18 cellular contexts compared by ENCODE assay signal in genomic region chr4:88446124-88446523, GRCh38. TPM values are rescaled to one million over a fixed set of nuclear protein-coding genes. Genes with fewer than 3 reads are reported as not detected.
DNase-seq lines count a peak whose midpoint lies in the region; ATAC-seq, FAIRE-seq and TF ChIP-seq lines count a peak whose summit lies in the region.
"Had no signal": no experiment of that assay in that cellular context is flagged by ENCODE, and none has a peak within 500 bp of the region (broad histone marks: within the 10 kb centered on the region; RNA-seq: fewer than 3 reads in every experiment).

No MANE protein-coding gene starts in this region.

- H3K27ac ChIP-seq in RWPE1 (no peak overlapping the region), keratinocyte (ENCODE audit: control insufficient read depth, insufficient read depth, low read length) (no peak overlapping the region)
- no peak overlapping the region for H3K27ac ChIP-seq in CD8-positive, alpha-beta memory T cell (ENCODE audit: low read depth, low read length)
- H3K27ac ChIP-seq: A549, C4-2B had no signal

- POLR2A ChIA-PET in RWPE1 (lab: Yijun Ruan, JAX; ENCODE audit: low non-redundant PET): no interaction called here
- POLR2A ChIA-PET in CD8-positive, alpha-beta memory T cell (lab: Charles Lee): no interaction called here

- no peaks in the 10 kb centered on the region for H3K9me3 Mint-ChIP-seq in CD8-positive, alpha-beta memory T cell

- no peak overlapping the region for H3K4me3 ChIP-seq in cardiac fibroblast (replicated peaks in 1 of 2; ENCODE audit: low read depth in 2 of 2, low read length in 2 of 2)
- H3K4me3 ChIP-seq in keratinocyte (ENCODE audit: control insufficient read depth in 2 of 3, extremely low read depth in 1 of 3, insufficient read depth in 2 of 3, low read depth in 1 of 3, low read length in 3 of 3): no peak overlapping the region
- H3K4me3 ChIP-seq in CD8-positive, alpha-beta memory T cell (ENCODE audit: low read length): no peak overlapping the region
- H3K4me3 ChIP-seq: A549, K562 had no signal

- no peaks in the 10 kb centered on the region for H3K79me2 ChIP-seq in keratinocyte (ENCODE audit: control insufficient read depth, insufficient read depth, low read length)

- ATAC-seq in HG03342 (IDR thresholded peaks at IDR 0.05; ENCODE audit: unreplicated experiment): no peak
- ATAC-seq: A549, K562, Panc1, SK-N-SH treated with all-trans-retinoic acid at 6 μM for 48 hours had no signal

- H3K27ac Mint-ChIP-seq in CD8-positive, alpha-beta memory T cell: peak overlapping the region in 3 of 8 donors; percentile 11 to 75 (median 52)

- H3K36me3 Mint-ChIP-seq in CD8-positive, alpha-beta memory T cell: peaks cover 7 to 19% (median 10%) of the 10 kb centered on the region in 3 donors

- H3K27me3 Mint-ChIP-seq in CD8-positive, alpha-beta memory T cell: no peaks in the 10 kb centered on the region

- TF ChIP-seq CTCF in RWPE1 (conservative IDR thresholded peaks at IDR 0.05; ENCODE audit: low read depth) (no peak), cardiac fibroblast (IDR thresholded peaks at IDR 0.05; ENCODE audit: low read depth, low read length) (no peak), keratinocyte (optimal IDR thresholded peaks at IDR 0.05 in 1 of 3, IDR thresholded peaks at IDR 0.05 in 1 of 3, conservative IDR thresholded peaks at IDR 0.05 in 1 of 3; ENCODE audit: extremely low read depth in 1 of 3, insufficient read depth in 2 of 3, low read length in 3 of 3) (no peak)

- no peaks in the 10 kb centered on the region for H3K9me3 ChIP-seq in keratinocyte (ENCODE audit: control insufficient read depth, low read depth, low read length)
- no peaks in the 10 kb centered on the region for H3K9me3 ChIP-seq in CD8-positive, alpha-beta memory T cell (ENCODE audit: low read length)
- H3K9me3 ChIP-seq: A549 had no signal

- no peak overlapping the region for H3K4me3 Mint-ChIP-seq in CD8-positive, alpha-beta memory T cell

- no peaks in the 10 kb centered on the region for H3K27me3 ChIP-seq in keratinocyte (ENCODE audit: control insufficient read depth, extremely low read depth, insufficient read depth, low read length)
- no peaks in the 10 kb centered on the region for H3K27me3 ChIP-seq in CD8-positive, alpha-beta memory T cell (ENCODE audit: insufficient read depth, low read length, poor library complexity, severe bottlenecking)

- H3K36me3 ChIP-seq in keratinocyte (ENCODE audit: control insufficient read depth in 2 of 2, extremely low read depth in 1 of 2, insufficient read depth in 2 of 2, low read length in 2 of 2): peaks cover 0 to 3% of the 10 kb centered on the region in 2 experiments
- H3K36me3 ChIP-seq in CD8-positive, alpha-beta memory T cell (ENCODE audit: insufficient read depth, low read length): no peaks in the 10 kb centered on the region

- CTCF ChIA-PET in RWPE1 (lab: Yijun Ruan, JAX): interaction anchor here (0.6 to 0.9 kb wide), 2 partner anchors 25 to 689 kb away, joined by 3 to 9 read pairs; no protein-coding TSS in a partner anchor
- CTCF ChIA-PET in CD8-positive, alpha-beta memory T cell (lab: Charles Lee): interaction anchor here (1.2 to 1.4 kb wide), 2 partner anchors 9 to 69 kb away, joined by 3 to 4 read pairs; no protein-coding TSS in a partner anchor

- peaks cover 0 to 3% (median under 1%) of the 10 kb centered on the region in 3 donors for H3K4me1 Mint-ChIP-seq in CD8-positive, alpha-beta memory T cell

- no peaks in the 10 kb centered on the region for H4K20me1 ChIP-seq in keratinocyte (ENCODE audit: control insufficient read depth, extremely low read depth, insufficient read depth, low read length)

- DNase-seq in ELR (ENCODE audit: low read depth) (peak; percentile 21), RWPE1 (ENCODE audit: low spot score) (peak; percentile 20), cardiac fibroblast (ENCODE audit: low read depth in 2 of 2) (peak; percentile 20 to 22), keratinocyte (ENCODE audit: low read depth, low spot score) (no peak), DMS 273 treated with DMSO at 0.1 percent for 48 hours (lab: John Stamatoyannopoulos, UW) (no peak), KG1 (lab: John Stamatoyannopoulos, UW) (no peak)
- DNase-seq in CD8-positive, alpha-beta memory T cell: no peak
- DNase-seq: HCEC 1CT, NCI-H1436 treated with DMSO at 0.1 percent for 48 hours, NCI-H2029 treated with DMSO at 0.1 percent for 48 hours, NCI-H510A treated with DMSO at 0.1 percent for 48 hours, SHP77 had no signal

- no peak overlapping the region for H3K9ac ChIP-seq in keratinocyte (ENCODE audit: control insufficient read depth, extremely low read depth, insufficient read depth, low read length)

- peaks cover 35% of the 10 kb centered on the region for H3K4me1 ChIP-seq in keratinocyte (ENCODE audit: control insufficient read depth, extremely low read depth, insufficient read depth, low read length)
- H3K4me1 ChIP-seq in CD8-positive, alpha-beta memory T cell (ENCODE audit: insufficient read depth, low read length): no peaks in the 10 kb centered on the region
- H3K4me1 ChIP-seq: A549 had no signal

- peaks cover 3% of the 10 kb centered on the region for H3K9me1 ChIP-seq in keratinocyte (ENCODE audit: control insufficient read depth, extremely low read depth, insufficient read depth, low read length)

- dilution Hi-C loops in keratinocyte (cut with MboI; ENCODE audit: extremely low pct_ligation_motif_present, low sequenced_read_pairs): no loop called here

- FAIRE-seq in keratinocyte (lab: Jason Lieb, UNC): peak; percentile 86
- FAIRE-seq: A549, K562 had no signal

- H2AFZ ChIP-seq in keratinocyte (ENCODE audit: control insufficient read depth, low read length): no peak overlapping the region

- H3K4me2 ChIP-seq in keratinocyte (ENCODE audit: control insufficient read depth, extremely low read depth, insufficient read depth, low read depth, low read length): no peak overlapping the region
- H3K4me2 ChIP-seq: A549 had no signal

RNA-seq across cellular contexts. Expression of gene HERC5, which starts 10.8 kb away (rescaled TPM):
- polyA plus RNA-seq in keratinocyte: 1.8 to 3.4 TPM (median 2.7 TPM) in 3 replicates
- 0.54 TPM for polyA plus RNA-seq in keratinocyte (2011; ENCODE audit: low read depth)
- polyA plus RNA-seq in keratinocyte (2011; cell fraction: cytosol; rRNA removed): 1.4 and 2.6 TPM in 2 replicates
- 1.6 and 2.3 TPM in 2 replicates for polyA plus RNA-seq in keratinocyte (2011; cell fraction: nucleus; rRNA removed)
- polyA plus RNA-seq in keratinocyte (2012; ENCODE audit: low replicate concordance): 0.52 and 3.4 TPM in 2 replicates
- polyA minus RNA-seq in keratinocyte: 0.59 to 4.0 TPM (median 2.2 TPM) in 3 replicates
- polyA minus RNA-seq in keratinocyte (2011; cell fraction: cytosol; rRNA and poly(A)+ RNA removed): 1.2 TPM
- polyA minus RNA-seq in keratinocyte (2011; cell fraction: nucleus; rRNA and poly(A)+ RNA removed): 1.3 and 2.2 TPM in 2 replicates
- 1 to 10 TPM; 7.0 to 8.3 TPM for total RNA-seq in CD8-positive, alpha-beta memory T cell
- 14.3 TPM for polyA plus RNA-seq in CD8-positive, alpha-beta memory T cell
- polyA plus RNA-seq: K562 had no signal

Comparison
In these comparisons a context has a peak if more than half of its experiments do, and no peak if none do; other contexts are left out.
1. DNase-seq: peak in ELR (single experiment), RWPE1 (single experiment) and cardiac fibroblast (2 of 2); none in keratinocyte (single experiment), DMS 273 treated with DMSO at 0.1 percent for 48 hours (single experiment), CD8-positive, alpha-beta memory T cell (0 of 5) and KG1 (single experiment).